In the genomic region with DNA sequence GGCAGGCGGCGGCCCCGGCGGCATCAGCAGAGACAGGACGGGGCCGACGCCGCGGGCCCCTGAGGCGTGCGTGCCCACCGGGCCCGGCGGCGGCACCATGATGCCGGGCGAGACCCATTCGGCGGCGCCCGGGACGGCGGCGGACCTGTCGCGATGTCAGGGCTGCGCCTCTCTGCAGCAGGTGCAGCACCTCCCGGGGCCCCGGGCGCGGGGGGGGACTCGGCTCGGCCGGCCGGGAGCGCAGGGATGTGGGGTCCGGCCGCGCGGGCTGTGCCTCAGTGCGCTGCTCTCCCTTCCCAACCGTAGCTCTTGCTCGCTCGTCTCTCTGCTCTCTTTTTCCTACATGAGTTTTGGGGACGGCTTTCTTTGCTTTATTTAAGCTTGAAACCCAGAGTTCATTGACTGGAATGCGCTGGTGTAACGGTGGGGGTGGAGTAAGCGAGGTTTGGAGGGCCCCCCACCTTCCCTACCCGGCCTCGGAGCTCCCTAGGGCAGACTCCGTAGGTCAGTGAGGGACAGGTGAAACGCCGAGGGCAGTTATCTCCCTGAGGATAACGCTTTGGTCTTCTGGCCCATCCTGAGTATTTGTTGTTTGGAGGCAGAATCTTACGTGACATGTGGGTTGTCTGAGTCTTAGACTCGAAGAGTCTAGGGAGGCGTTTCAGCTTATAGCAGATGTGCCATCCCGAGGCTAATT, we compare ENCODE assay signal across 8 cellular contexts. TPM values are rescaled to one million over a fixed set of nuclear protein-coding genes. Genes with fewer than 3 reads are reported as not detected.
DNase-seq lines count a peak whose midpoint lies in the region; ATAC-seq and TF ChIP-seq lines count a peak whose summit lies in the region.

No MANE protein-coding gene starts in this region.

- H3K4me3 ChIP-seq in iPS-15b (ENCODE audit: low read depth, low read length): peak overlapping the region; percentile 86

- peak in 1 of 2 donors; percentile 7 for DNase-seq in activated T-cell treated with anti-CD3 and anti-CD28 coated beads, Interleukin-2, amount 50 U/mL, for 72 hours
- DNase-seq in stimulated activated effector memory CD8-positive, alpha-beta T cell treated with anti-CD3 and anti-CD28 coated beads, Interleukin-12 subunit alpha, Interleukin-12 subunit beta, amount 100 ng/mL, for 72 hours (ENCODE audit: low spot score in 2 of 2): peak in 1 of 2 donors; percentile 55
- DNase-seq in dedifferentiated amniotic fluid mesenchymal stem cell (ENCODE audit: extremely low spot score) (no peak), NOMO-1 treated with dmso at 0.1 percent for 144 hours (lab: John Stamatoyannopoulos, UW; ENCODE audit: unreplicated experiment) (no peak)

- H3K27ac Mint-ChIP-seq in activated T-cell treated with anti-CD3 and anti-CD28 coated beads, Interleukin-2, amount 50 U/mL, for 72 hours: no peak overlapping the region
- no peak overlapping the region for H3K27ac Mint-ChIP-seq in stimulated activated effector memory CD8-positive, alpha-beta T cell treated with anti-CD3 and anti-CD28 coated beads, Interleukin-12 subunit alpha, Interleukin-12 subunit beta, amount 100 ng/mL, for 72 hours

- no peak for TF ChIP-seq CTCF in C4-2B (conservative IDR thresholded peaks at IDR 0.05)

- peaks cover 28% of the 10 kb centered on the region for H3K4me1 Mint-ChIP-seq in activated T-cell treated with anti-CD3 and anti-CD28 coated beads, Interleukin-2, amount 50 U/mL, for 72 hours (ENCODE audit: low read depth)
- H3K4me1 Mint-ChIP-seq in stimulated activated effector memory CD8-positive, alpha-beta T cell treated with anti-CD3 and anti-CD28 coated beads, Interleukin-12 subunit alpha, Interleukin-12 subunit beta, amount 100 ng/mL, for 72 hours: peaks cover 21% of the 10 kb centered on the region

- peak overlapping the region; percentile 89 for H3K27ac ChIP-seq in C4-2B

- H3K9me3 Mint-ChIP-seq in activated T-cell treated with anti-CD3 and anti-CD28 coated beads, Interleukin-2, amount 50 U/mL, for 72 hours: no peaks in the 10 kb centered on the region
- H3K9me3 Mint-ChIP-seq in stimulated activated effector memory CD8-positive, alpha-beta T cell treated with anti-CD3 and anti-CD28 coated beads, Interleukin-12 subunit alpha, Interleukin-12 subunit beta, amount 100 ng/mL, for 72 hours: no peaks in the 10 kb centered on the region

- no peaks in the 10 kb centered on the region for H3K27me3 Mint-ChIP-seq in activated T-cell treated with anti-CD3 and anti-CD28 coated beads, Interleukin-2, amount 50 U/mL, for 72 hours (ENCODE audit: low read depth)

- no peaks in the 10 kb centered on the region for H3K9me3 ChIP-seq in iPS-15b (ENCODE audit: control insufficient read depth, insufficient read depth, low read length)

- H3K36me3 ChIP-seq in iPS-15b (ENCODE audit: control insufficient read depth, insufficient read depth, low read length): peaks cover under 1% of the 10 kb centered on the region

- ATAC-seq in GM19328 (IDR thresholded peaks at IDR 0.05; ENCODE audit: unreplicated experiment) (peak; percentile 19), HG03354 (IDR thresholded peaks at IDR 0.05; ENCODE audit: poor library complexity, severe bottlenecking, unreplicated experiment) (peak; percentile 9)
- ATAC-seq in activated T-cell treated with anti-CD3 and anti-CD28 coated beads, Interleukin-2, amount 50 U/mL, for 72 hours (replicated peaks in 1 of 2): peak; percentile 35 to 39
- peak; percentile 43 for ATAC-seq in stimulated activated effector memory CD8-positive, alpha-beta T cell treated with anti-CD3 and anti-CD28 coated beads, Interleukin-12 subunit alpha, Interleukin-12 subunit beta, amount 100 ng/mL, for 72 hours

- peaks cover 14% of the 10 kb centered on the region for H3K4me1 ChIP-seq in iPS-15b (ENCODE audit: control insufficient read depth, insufficient read depth, low read length)

- H3K9ac ChIP-seq in iPS-15b (ENCODE audit: low read depth, low read length): peak overlapping the region; percentile 57

- H3K27me3 ChIP-seq in iPS-15b (ENCODE audit: control insufficient read depth, insufficient read depth, low read length): no peaks in the 10 kb centered on the region

- peak overlapping the region in 1 of 2 donors; percentile 93 for H3K4me3 Mint-ChIP-seq in activated T-cell treated with anti-CD3 and anti-CD28 coated beads, Interleukin-2, amount 50 U/mL, for 72 hours
- no peak overlapping the region for H3K4me3 Mint-ChIP-seq in stimulated activated effector memory CD8-positive, alpha-beta T cell treated with anti-CD3 and anti-CD28 coated beads, Interleukin-12 subunit alpha, Interleukin-12 subunit beta, amount 100 ng/mL, for 72 hours

- H3K36me3 Mint-ChIP-seq in activated T-cell treated with anti-CD3 and anti-CD28 coated beads, Interleukin-2, amount 50 U/mL, for 72 hours (ENCODE audit: insufficient read depth in 2 of 2): peaks cover 2 to 9% of the 10 kb centered on the region in 2 donors
- peaks cover 11% of the 10 kb centered on the region for H3K36me3 Mint-ChIP-seq in stimulated activated effector memory CD8-positive, alpha-beta T cell treated with anti-CD3 and anti-CD28 coated beads, Interleukin-12 subunit alpha, Interleukin-12 subunit beta, amount 100 ng/mL, for 72 hours

RNA-seq across cellular contexts. Expression of a gene that starts 0.5 kb away (rescaled TPM):
- 10 to 100 TPM; 23.3 to 25.5 TPM for total RNA-seq in activated T-cell treated with anti-CD3 and anti-CD28 coated beads, Interleukin-2, amount 50 U/mL, for 72 hours
